Comparison of ENCODE assay signal across 1 cellular context in the genomic region with DNA sequence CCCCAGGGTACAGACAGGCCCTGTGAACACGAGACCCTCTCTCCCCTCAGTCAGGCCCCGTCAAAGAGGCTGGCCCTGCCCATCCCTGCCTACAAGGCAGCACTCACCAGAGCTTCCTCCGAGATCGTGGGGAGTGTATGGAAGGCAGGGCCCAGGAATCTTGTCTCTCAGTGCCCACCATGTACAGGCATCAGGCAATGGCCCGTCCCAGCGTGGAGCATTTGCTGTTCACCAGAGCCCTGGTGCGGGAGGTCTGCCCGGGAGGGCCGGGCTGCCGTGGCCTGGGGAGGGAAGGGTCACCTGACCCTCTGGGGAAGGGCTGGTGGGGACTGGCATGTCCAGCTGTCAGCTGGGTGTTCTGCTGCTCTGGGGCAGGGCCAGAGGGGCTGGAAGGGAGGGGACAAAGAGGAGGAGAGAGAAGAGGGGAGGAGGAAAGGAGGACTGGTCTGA.
TF ChIP-seq lines count a peak whose summit lies in the region.

A gene with protein sequence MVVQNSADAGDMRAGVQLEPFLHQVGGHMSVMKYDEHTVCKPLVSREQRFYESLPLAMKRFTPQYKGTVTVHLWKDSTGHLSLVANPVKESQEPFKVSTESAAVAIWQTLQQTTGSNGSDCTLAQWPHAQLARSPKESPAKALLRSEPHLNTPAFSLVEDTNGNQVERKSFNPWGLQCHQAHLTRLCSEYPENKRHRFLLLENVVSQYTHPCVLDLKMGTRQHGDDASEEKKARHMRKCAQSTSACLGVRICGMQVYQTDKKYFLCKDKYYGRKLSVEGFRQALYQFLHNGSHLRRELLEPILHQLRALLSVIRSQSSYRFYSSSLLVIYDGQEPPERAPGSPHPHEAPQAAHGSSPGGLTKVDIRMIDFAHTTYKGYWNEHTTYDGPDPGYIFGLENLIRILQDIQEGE (minus strand): TSS at position 255 of the 450 bp plus-strand sequence. CDS start 11,429 bp downstream, outside the sequence.

TF ChIP-seq in WTC11, 78 proteins besides CTCF, POLR2A, EP300 and RAD21 (continued from another document):
- TF ChIP-seq, protein P1, sequence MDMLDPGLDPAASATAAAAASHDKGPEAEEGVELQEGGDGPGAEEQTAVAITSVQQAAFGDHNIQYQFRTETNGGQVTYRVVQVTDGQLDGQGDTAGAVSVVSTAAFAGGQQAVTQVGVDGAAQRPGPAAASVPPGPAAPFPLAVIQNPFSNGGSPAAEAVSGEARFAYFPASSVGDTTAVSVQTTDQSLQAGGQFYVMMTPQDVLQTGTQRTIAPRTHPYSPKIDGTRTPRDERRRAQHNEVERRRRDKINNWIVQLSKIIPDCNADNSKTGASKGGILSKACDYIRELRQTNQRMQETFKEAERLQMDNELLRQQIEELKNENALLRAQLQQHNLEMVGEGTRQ (CRISPR knock-in tag; IDR thresholded peaks at IDR 0.05), result peak; percentile 64
- no peak for TF ChIP-seq GTF2I (CRISPR knock-in tag; conservative IDR thresholded peaks at IDR 0.05)
- TF ChIP-seq MXD4 (CRISPR knock-in tag; IDR thresholded peaks at IDR 0.05; ENCODE audit: borderline replicate concordance), result no peak
